Comparison of ENCODE assay signal across 8 cellular contexts in the genomic region with DNA sequence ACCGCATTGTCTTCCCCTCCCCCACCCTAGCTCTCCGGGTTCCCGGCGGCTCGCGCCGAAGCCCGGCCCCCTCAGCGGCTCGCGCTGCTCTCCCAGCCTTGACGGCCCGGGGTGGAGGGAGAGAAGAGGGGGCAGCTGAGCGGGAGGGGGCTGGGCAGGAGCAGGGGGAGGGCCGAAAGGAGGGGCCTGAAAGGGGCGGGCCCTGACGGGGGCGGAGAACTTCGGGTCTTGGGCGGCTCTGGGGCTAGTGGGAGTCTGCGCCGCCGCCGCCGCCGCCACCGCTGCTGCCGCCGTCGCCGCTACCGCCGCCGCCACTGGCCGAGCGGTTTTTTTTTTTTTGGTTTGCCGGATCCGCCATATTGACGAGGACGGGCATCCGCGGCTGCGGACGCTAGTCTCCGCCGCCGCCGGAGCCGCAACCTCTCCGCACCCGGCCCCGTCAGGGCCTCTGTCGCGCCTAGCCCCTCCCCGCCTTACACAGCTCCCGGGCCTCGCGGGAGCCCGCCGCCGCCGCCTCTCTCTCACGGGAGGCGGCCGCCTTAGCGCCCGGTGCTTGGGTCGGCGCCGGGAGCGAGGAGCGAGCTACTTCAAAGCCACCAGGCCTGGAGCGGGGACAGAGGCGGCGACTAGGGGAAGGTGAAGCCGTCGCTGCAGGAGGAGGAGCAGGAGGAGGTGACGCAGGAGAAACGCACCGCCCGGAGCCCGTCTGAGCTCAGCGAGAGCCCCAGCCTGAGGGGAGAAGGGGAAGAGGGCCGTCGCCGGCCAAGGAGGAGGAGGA. TPM values are rescaled to one million over a fixed set of nuclear protein-coding genes. Genes with fewer than 3 reads are reported as not detected.
DNase-seq lines count a peak whose midpoint lies in the region; ATAC-seq and TF ChIP-seq lines count a peak whose summit lies in the region.

A gene with protein sequence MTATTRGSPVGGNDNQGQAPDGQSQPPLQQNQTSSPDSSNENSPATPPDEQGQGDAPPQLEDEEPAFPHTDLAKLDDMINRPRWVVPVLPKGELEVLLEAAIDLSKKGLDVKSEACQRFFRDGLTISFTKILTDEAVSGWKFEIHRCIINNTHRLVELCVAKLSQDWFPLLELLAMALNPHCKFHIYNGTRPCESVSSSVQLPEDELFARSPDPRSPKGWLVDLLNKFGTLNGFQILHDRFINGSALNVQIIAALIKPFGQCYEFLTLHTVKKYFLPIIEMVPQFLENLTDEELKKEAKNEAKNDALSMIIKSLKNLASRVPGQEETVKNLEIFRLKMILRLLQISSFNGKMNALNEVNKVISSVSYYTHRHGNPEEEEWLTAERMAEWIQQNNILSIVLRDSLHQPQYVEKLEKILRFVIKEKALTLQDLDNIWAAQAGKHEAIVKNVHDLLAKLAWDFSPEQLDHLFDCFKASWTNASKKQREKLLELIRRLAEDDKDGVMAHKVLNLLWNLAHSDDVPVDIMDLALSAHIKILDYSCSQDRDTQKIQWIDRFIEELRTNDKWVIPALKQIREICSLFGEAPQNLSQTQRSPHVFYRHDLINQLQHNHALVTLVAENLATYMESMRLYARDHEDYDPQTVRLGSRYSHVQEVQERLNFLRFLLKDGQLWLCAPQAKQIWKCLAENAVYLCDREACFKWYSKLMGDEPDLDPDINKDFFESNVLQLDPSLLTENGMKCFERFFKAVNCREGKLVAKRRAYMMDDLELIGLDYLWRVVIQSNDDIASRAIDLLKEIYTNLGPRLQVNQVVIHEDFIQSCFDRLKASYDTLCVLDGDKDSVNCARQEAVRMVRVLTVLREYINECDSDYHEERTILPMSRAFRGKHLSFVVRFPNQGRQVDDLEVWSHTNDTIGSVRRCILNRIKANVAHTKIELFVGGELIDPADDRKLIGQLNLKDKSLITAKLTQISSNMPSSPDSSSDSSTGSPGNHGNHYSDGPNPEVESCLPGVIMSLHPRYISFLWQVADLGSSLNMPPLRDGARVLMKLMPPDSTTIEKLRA (N-terminal part only) (plus strand): TSS at position 341 of the 778 bp plus-strand sequence. CDS start 38,184 bp downstream, outside the sequence.

- H3K4me1 ChIP-seq in HUES6 (ENCODE audit: control insufficient read depth, insufficient read depth, low read length) = peaks cover 7% of the 10 kb centered on the region; the same call in 1 of the 2 replicates
- H3K4me1 ChIP-seq in PC-3 (ENCODE audit: insufficient read depth, low read length) = peaks cover 29% of the 10 kb centered on the region
- H3K4me1 ChIP-seq in muscle layer of colon (ENCODE audit: insufficient read depth, low read length) = peaks cover 28% of the 10 kb centered on the region

- no peaks in the 10 kb centered on the region for H3K9me3 ChIP-seq in HUES6 (ENCODE audit: control insufficient read depth, insufficient read depth, low read depth, low read length)
- no peaks in the 10 kb centered on the region for H3K9me3 ChIP-seq in PC-3 (ENCODE audit: low read length)
- no peaks in the 10 kb centered on the region for H3K9me3 ChIP-seq in muscle layer of colon (ENCODE audit: low read length)

- no TSS peak for BruUV-seq in PC-3 (replicated peaks; lab: Mats Ljungman, UMichigan)

- peaks cover 37% of the 10 kb centered on the region for H4K20me1 ChIP-seq in PC-3 (ENCODE audit: low read length)

- TF ChIP-seq POLR2A in erythroblast (IDR thresholded peaks at IDR 0.05; ENCODE audit: low read length) = no peak

- peak within 1 kb of the TSS; percentile 100 for H3K9ac ChIP-seq in HUES6 (ENCODE audit: low read length)
- H3K9ac ChIP-seq in PC-3 (ENCODE audit: low read length) = peak within 1 kb of the TSS; percentile 98
- H3K9ac ChIP-seq in muscle layer of colon (ENCODE audit: low read length) = peak within 1 kb of the TSS; percentile 80

- POLR2A ChIA-PET in PC-3 (lab: Charles Lee; ENCODE audit: unreplicated experiment) = interaction anchor here (0.6 to 0.9 kb wide), 8 partner anchors 42 to 434 kb away, joined by 3 to 16 read pairs (median 5); no protein-coding TSS in a partner anchor

- H3K9me2 ChIP-seq in PC-3 (replicated peaks; ENCODE audit: low read length) = no peaks in the 10 kb centered on the region

- H3K4me2 ChIP-seq in PC-3 (ENCODE audit: low read length) = peak within 1 kb of the TSS; percentile 96

- H3K4me3 ChIP-seq in HUES6 (ENCODE audit: low read depth, low read length) (peak within 1 kb of the TSS; percentile 95), PC-3 (ENCODE audit: low read length) (peak within 1 kb of the TSS; percentile 94), muscle layer of colon (ENCODE audit: low read depth in 1 of 2, low read length in 2 of 2) (peak within 1 kb of the TSS; percentile 58 to 87)

- peaks cover 16% of the 10 kb centered on the region for H3K36me3 ChIP-seq in HUES6 (ENCODE audit: control insufficient read depth, insufficient read depth, low read length)
- H3K36me3 ChIP-seq in PC-3 (ENCODE audit: low read depth, low read length) = no peaks in the 10 kb centered on the region
- no peaks in the 10 kb centered on the region for H3K36me3 ChIP-seq in muscle layer of colon (ENCODE audit: insufficient read depth, low read length)

- intact Hi-C loops in PC-3 (cut with micrococcal nuclease) = loop anchor here (10.0 kb wide), 1 partner anchor 350 kb away; a partner anchor contains a TSS

- no peaks in the 10 kb centered on the region for H3F3A ChIP-seq in PC-3 (ENCODE audit: low read length, unreplicated experiment)

- H3K79me2 ChIP-seq in PC-3 (ENCODE audit: low read length) = peaks cover 51% of the 10 kb centered on the region

- no peak for TF ChIP-seq CTCF in PC-3 (conservative IDR thresholded peaks at IDR 0.05; ENCODE audit: low read depth, low read length)

- H3K27ac ChIP-seq in HUES6 (ENCODE audit: low read depth, low read length) (peak within 1 kb of the TSS; percentile 99), PC-3 (ENCODE audit: low read length) (peak within 1 kb of the TSS; percentile 98), muscle layer of colon (ENCODE audit: low read depth, low read length) (peak within 1 kb of the TSS; percentile 95)

- ATAC-seq in GM21423 (IDR thresholded peaks at IDR 0.05; ENCODE audit: unreplicated experiment) (peak; percentile 44), PC-3 (peak; percentile 72)

- DNase-seq in D341Med (ENCODE audit: low spot score) = peak; percentile 79
- peak; percentile 78 for DNase-seq in PC-3
- peak; percentile 95 for DNase-seq in activated T-cell treated with anti-CD3 and anti-CD28 coated beads, Interleukin-2, amount 50 U/mL, for 1 hour
- peak; percentile 92 to 94 for DNase-seq in erythroblast (lab: John Stamatoyannopoulos, UW)
- peak; percentile 68 to 84 for DNase-seq in stimulated activated CD8-positive, alpha-beta memory T cell treated with anti-CD3 and anti-CD28 coated beads, Interleukin-7, amount 100 ng/mL, for 1 hour (ENCODE audit: low read depth in 2 of 2)

- H3K27me3 ChIP-seq in HUES6 (ENCODE audit: control insufficient read depth, insufficient read depth, low read length) (no peaks in the 10 kb centered on the region), PC-3 (ENCODE audit: low read length) (no peaks in the 10 kb centered on the region), muscle layer of colon (ENCODE audit: control insufficient read depth in 1 of 2, insufficient read depth in 2 of 2, low read length in 2 of 2) (no peaks in the 10 kb centered on the region)

- CTCF ChIA-PET in PC-3 (lab: Charles Lee) = no interaction called here

- peak within 1 kb of the TSS; percentile 88 for H2AFZ ChIP-seq in PC-3 (ENCODE audit: low read length)

RNA-seq across cellular contexts. Expression of the gene that starts here (rescaled TPM):
- 63.5 and 81.4 TPM in 2 replicates for total RNA-seq in PC-3 (2014; rRNA removed)

Comparison
In these comparisons a context has a peak if more than half of its experiments do, and no peak if none do; other contexts are left out.
1. Peak in every context shown above with its lines: DNase-seq, ATAC-seq, H3K4me3 ChIP-seq and H3K27ac ChIP-seq.